In the genomic region with DNA sequence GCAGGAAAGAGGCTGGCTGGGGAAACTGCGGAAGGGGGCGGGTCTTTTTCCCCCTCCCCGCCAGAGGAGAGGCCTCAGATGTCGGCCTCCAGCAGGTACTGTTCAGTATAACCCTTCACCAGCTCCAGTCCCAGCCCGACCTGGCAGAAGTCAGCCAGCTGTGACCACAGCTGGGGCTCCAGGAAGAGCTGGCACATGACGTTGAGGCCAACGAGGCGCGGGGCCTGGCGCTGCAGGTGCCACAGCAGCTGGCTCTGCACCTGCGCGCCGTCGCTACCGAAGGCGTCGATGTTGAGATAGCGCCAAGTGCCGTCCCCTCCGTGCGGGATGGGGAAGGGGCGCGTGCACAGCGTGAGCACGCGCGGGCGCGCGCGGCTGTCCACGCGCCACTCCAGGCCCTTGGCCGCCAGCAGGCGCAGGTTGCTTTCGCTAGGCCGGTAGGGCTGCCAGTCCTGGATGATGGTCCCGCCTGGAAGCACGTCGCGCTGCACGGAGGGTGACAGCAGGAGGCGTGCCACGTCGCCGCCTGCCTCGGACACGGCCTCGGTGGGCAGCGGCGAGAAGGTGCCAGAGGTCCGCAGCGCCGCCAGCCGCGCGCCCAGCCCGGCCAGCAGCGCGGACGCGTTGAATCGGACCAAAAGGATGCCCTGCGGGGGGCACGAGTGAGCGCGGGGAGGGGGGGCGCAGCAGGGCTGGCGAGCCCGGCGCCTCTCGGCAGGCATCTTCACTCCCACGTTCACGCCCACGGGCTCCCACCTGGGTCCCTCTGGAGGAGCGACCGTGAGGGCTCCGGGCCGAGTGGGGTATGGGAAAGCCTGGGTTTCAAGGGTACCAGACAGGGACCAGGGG, we compare ENCODE assay signal across 12 cellular contexts. TPM values are rescaled to one million over a fixed set of nuclear protein-coding genes. Genes with fewer than 3 reads are reported as not detected.
DNase-seq lines count a peak whose midpoint lies in the region; ATAC-seq, FAIRE-seq and TF ChIP-seq lines count a peak whose summit lies in the region.
"Had no signal": no experiment of that assay in that cellular context is flagged by ENCODE, and none has a peak within 500 bp of the region (broad histone marks: within the 10 kb centered on the region; RNA-seq: fewer than 3 reads in every experiment).

No MANE protein-coding gene starts in this region.

- DNase-seq in stimulated activated naive CD8-positive, alpha-beta T cell treated with anti-CD3 and anti-CD28 coated beads, Interleukin-15, amount 100 ng/mL, for 72 hours: no peak
- DNase-seq in stimulated activated naive CD8-positive, alpha-beta T cell treated with anti-CD3 and anti-CD28 coated beads, Interleukin-15, Interleukin-2, amounts not matched to agents 100 U/mL and 50 U/mL, for 24 hours: no peak
- DNase-seq in NCI-H69 (lab: John Stamatoyannopoulos, UW) (peak; percentile 85), glutamatergic neuron (no peak), urothelium cell line (ENCODE audit: low spot score) (no peak), AML-193 (lab: John Stamatoyannopoulos, UW) (no peak), occipital lobe (lab: John Stamatoyannopoulos, UW) (no peak)
- DNase-seq: activated CD8-positive, alpha-beta T cell treated with anti-CD3 and anti-CD28 coated beads for 36 hours; effector memory CD4-positive, alpha-beta T cell; NCI-H226; ovary had no signal

- H3K4me3 Mint-ChIP-seq in stimulated activated naive CD8-positive, alpha-beta T cell treated with anti-CD3 and anti-CD28 coated beads, Interleukin-15, amount 100 ng/mL, for 72 hours: peak overlapping the region; percentile 64 to 83
- peak overlapping the region; percentile 73 for H3K4me3 Mint-ChIP-seq in glutamatergic neuron (ENCODE audit: unreplicated experiment)

- no peaks in the 10 kb centered on the region for H3K9me3 Mint-ChIP-seq in stimulated activated naive CD8-positive, alpha-beta T cell treated with anti-CD3 and anti-CD28 coated beads, Interleukin-15, amount 100 ng/mL, for 72 hours
- H3K9me3 Mint-ChIP-seq in glutamatergic neuron (ENCODE audit: unreplicated experiment): peaks cover 13% of the 10 kb centered on the region
- H3K9me3 Mint-ChIP-seq: activated CD8-positive, alpha-beta T cell treated with anti-CD3 and anti-CD28 coated beads for 36 hours had no signal

- H3K36me3 Mint-ChIP-seq in glutamatergic neuron (ENCODE audit: unreplicated experiment): peaks cover 6% of the 10 kb centered on the region

- no peak for TF ChIP-seq CTCF in glutamatergic neuron (IDR thresholded peaks at IDR 0.05; ENCODE audit: partially characterized antibody, unreplicated experiment)

- no peak for ATAC-seq in stimulated activated naive CD8-positive, alpha-beta T cell treated with anti-CD3 and anti-CD28 coated beads, Interleukin-15, amount 100 ng/mL, for 72 hours
- no peak for ATAC-seq in stimulated activated naive CD8-positive, alpha-beta T cell treated with anti-CD3 and anti-CD28 coated beads, Interleukin-15, Interleukin-2, amounts not matched to agents 100 U/mL and 50 U/mL, for 24 hours
- no peak for ATAC-seq in GM18868 (IDR thresholded peaks at IDR 0.05; ENCODE audit: unreplicated experiment)
- ATAC-seq: activated CD8-positive, alpha-beta T cell treated with anti-CD3 and anti-CD28 coated beads for 36 hours had no signal

- peak; percentile 58 for FAIRE-seq in urothelium cell line (lab: Jason Lieb, UNC)

- H3K4me1 Mint-ChIP-seq in stimulated activated naive CD8-positive, alpha-beta T cell treated with anti-CD3 and anti-CD28 coated beads, Interleukin-15, amount 100 ng/mL, for 72 hours: peaks cover 70% of the 10 kb centered on the region
- H3K4me1 Mint-ChIP-seq in glutamatergic neuron (ENCODE audit: low read depth, unreplicated experiment): peaks cover 24% of the 10 kb centered on the region

- H3K27me3 Mint-ChIP-seq in stimulated activated naive CD8-positive, alpha-beta T cell treated with anti-CD3 and anti-CD28 coated beads, Interleukin-15, amount 100 ng/mL, for 72 hours: peaks cover 100% of the 10 kb centered on the region
- H3K27me3 Mint-ChIP-seq in glutamatergic neuron (ENCODE audit: unreplicated experiment): peaks cover 66% of the 10 kb centered on the region

- no peak overlapping the region for H3K27ac Mint-ChIP-seq in stimulated activated naive CD8-positive, alpha-beta T cell treated with anti-CD3 and anti-CD28 coated beads, Interleukin-15, amount 100 ng/mL, for 72 hours
- no peak overlapping the region for H3K27ac Mint-ChIP-seq in glutamatergic neuron (ENCODE audit: unreplicated experiment)
- H3K27ac Mint-ChIP-seq: activated CD8-positive, alpha-beta T cell treated with anti-CD3 and anti-CD28 coated beads for 36 hours had no signal

RNA-seq across cellular contexts. Expression of gene VGF, which starts 6.9 kb away (rescaled TPM):
- total RNA-seq in glutamatergic neuron (ENCODE audit: unreplicated experiment): 8.4 TPM
- 9.7 TPM for total RNA-seq in occipital lobe
- total RNA-seq: activated CD8-positive, alpha-beta T cell treated with anti-CD3 and anti-CD28 coated beads for 36 hours had no signal

RNA-seq across cellular contexts. Expression of gene NAT16, which starts 7.9 kb away (rescaled TPM):
- total RNA-seq in glutamatergic neuron (ENCODE audit: unreplicated experiment) (2.4 TPM), occipital lobe (1.2 TPM)
- total RNA-seq: activated CD8-positive, alpha-beta T cell treated with anti-CD3 and anti-CD28 coated beads for 36 hours; ovary had no signal

RNA-seq across cellular contexts. Expression of gene AP1S1, which starts 18.0 kb away (rescaled TPM):
- total RNA-seq in glutamatergic neuron (ENCODE audit: unreplicated experiment) (50.4 TPM), occipital lobe (93.4 TPM)

RNA-seq across cellular contexts. Expression of gene MOGAT3, which starts 28.6 kb away (rescaled TPM):
- not detected for total RNA-seq in glutamatergic neuron (ENCODE audit: unreplicated experiment)
- not detected for total RNA-seq in occipital lobe
- total RNA-seq: activated CD8-positive, alpha-beta T cell treated with anti-CD3 and anti-CD28 coated beads for 36 hours had no signal

RNA-seq across cellular contexts. Expression of gene PLOD3, which starts 45.2 kb away (rescaled TPM):
- total RNA-seq in glutamatergic neuron (ENCODE audit: unreplicated experiment) (47.1 TPM), occipital lobe (10.5 TPM)
